ENCODE assay signal across 1 cellular context in the genomic region with DNA sequence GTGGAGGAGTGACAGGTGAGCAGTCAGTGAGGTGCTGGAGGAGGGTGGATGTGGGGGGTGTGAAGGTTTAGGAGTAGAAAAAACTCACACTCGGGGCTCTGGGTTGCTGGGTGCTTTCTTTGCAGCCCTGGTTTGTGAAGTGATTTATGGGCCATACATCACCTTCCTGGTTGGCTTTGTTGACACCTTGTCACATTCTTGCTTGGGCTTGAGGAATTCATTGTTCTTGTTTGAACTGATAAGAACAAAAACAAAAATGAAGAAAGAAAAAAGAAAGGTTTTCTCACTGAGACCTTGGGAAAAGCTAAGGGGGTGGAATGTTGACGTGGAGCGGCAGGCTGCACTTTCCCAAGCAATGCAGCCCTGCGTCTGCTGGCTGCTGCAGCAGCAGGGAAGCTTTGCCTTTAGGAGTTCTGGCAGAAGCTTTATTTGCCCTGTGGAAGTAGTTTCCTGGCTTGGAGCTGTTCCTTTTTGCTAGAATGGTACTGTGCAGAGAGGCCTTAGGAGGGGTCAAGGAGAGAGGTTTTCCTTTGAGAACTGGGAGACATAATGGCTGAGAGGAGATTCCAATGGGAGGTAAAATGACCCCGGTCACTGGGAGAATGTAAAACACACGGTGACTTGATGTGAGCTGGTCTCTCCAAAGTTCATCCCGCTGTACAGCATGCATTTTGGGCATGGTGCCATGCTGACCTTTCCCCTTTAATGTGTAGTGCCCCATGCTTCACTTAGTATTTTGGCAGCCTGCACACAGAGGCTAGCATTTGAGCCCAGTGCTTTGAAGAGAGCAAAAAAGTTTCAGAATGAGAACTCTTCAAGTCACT.
TF ChIP-seq lines count a peak whose summit lies in the region.

No MANE protein-coding gene starts in this region.

TF ChIP-seq in IMR-90, 13 proteins besides CTCF, POLR2A, EP300 and RAD21:
- TF ChIP-seq BHLHE40 (IDR thresholded peaks at IDR 0.05; ENCODE audit: low read depth, low read length), result no peak
- TF ChIP-seq MAZ (IDR thresholded peaks at IDR 0.05; ENCODE audit: borderline replicate concordance, low read depth, low read length), result no peak
- TF ChIP-seq, protein P1, sequence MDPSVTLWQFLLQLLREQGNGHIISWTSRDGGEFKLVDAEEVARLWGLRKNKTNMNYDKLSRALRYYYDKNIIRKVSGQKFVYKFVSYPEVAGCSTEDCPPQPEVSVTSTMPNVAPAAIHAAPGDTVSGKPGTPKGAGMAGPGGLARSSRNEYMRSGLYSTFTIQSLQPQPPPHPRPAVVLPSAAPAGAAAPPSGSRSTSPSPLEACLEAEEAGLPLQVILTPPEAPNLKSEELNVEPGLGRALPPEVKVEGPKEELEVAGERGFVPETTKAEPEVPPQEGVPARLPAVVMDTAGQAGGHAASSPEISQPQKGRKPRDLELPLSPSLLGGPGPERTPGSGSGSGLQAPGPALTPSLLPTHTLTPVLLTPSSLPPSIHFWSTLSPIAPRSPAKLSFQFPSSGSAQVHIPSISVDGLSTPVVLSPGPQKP (IDR thresholded peaks at IDR 0.05; ENCODE audit: borderline replicate concordance, low read depth, low read length), result no peak
- TF ChIP-seq NFE2L2 (IDR thresholded peaks at IDR 0.05; ENCODE audit: low read depth, low read length), result no peak
- no peak for TF ChIP-seq RCOR1 (IDR thresholded peaks at IDR 0.05; ENCODE audit: insufficient replicate concordance, low read length)
- no peak for TF ChIP-seq MAFK (IDR thresholded peaks at IDR 0.05; ENCODE audit: low read depth, low read length)
- TF ChIP-seq MXI1 (IDR thresholded peaks at IDR 0.05; ENCODE audit: borderline replicate concordance, low read depth, low read length), result no peak
- TF ChIP-seq FOS (IDR thresholded peaks at IDR 0.05; ENCODE audit: low read depth, low read length), result no peak
- TF ChIP-seq CHD1 (IDR thresholded peaks at IDR 0.05; ENCODE audit: low read depth, low read length), result no peak
- no peak for TF ChIP-seq CEBPB (IDR thresholded peaks at IDR 0.05; ENCODE audit: low read depth, low read length)
- TF ChIP-seq, protein P2, sequence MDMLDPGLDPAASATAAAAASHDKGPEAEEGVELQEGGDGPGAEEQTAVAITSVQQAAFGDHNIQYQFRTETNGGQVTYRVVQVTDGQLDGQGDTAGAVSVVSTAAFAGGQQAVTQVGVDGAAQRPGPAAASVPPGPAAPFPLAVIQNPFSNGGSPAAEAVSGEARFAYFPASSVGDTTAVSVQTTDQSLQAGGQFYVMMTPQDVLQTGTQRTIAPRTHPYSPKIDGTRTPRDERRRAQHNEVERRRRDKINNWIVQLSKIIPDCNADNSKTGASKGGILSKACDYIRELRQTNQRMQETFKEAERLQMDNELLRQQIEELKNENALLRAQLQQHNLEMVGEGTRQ (IDR thresholded peaks at IDR 0.05; ENCODE audit: low read depth, low read length), result no peak
- no peak for TF ChIP-seq RFX5 (IDR thresholded peaks at IDR 0.05; ENCODE audit: low read depth, low read length)
- no peak for TF ChIP-seq SMC3 (IDR thresholded peaks at IDR 0.05; ENCODE audit: low read depth, low read length)
TF ChIP-seq in IMR-90: peak in this region for 0.
